ENCODE assay signal across 8 cellular contexts in the genomic region with DNA sequence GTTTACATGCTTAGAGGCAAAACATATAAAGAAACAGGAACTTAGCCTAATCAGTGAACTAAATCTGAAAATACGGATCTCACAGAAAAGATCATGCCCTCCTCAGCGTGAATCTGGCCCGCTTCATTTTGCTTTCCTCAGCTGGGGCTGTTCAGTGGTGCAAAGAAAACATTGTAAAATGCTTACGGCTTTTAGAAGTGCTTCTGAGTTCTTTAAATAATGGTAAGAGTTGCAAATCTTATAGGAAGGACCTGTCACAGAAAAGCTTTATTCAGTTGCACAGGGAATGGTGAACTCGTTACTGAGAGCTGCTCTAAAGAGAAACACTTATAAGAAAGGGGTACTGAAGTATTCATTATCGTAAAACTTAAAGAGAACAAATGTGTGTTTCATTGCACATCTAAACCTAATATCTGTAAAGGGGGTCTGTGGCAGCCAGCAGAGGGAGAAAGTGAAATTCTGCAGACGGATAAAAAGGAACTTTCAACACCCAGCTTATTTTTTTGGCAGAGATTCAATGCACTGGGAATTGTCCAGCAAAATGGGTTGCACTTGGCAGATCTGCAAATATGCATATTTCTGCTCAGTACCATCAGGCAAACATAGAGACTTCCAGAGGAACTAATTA.
DNase-seq lines count a peak whose midpoint lies in the region; ATAC-seq and TF ChIP-seq lines count a peak whose summit lies in the region.

No MANE protein-coding gene starts in this region.

- WGBS in prostate gland: 2% methylated on average over 7 of the region's 7 CpGs

- peak; percentile 53 for ATAC-seq in GM19351 (IDR thresholded peaks at IDR 0.05; ENCODE audit: unreplicated experiment)
- peak; percentile 67 to 74 for ATAC-seq in left cardiac atrium
- no peak for ATAC-seq in T-helper 17 cell

- H3K36me3 Mint-ChIP-seq in T-helper 17 cell (ENCODE audit: low read depth): no peaks in the 10 kb centered on the region

- H3K27me3 ChIP-seq in subcutaneous abdominal adipose tissue (ENCODE audit: control insufficient read depth in 5 of 5, insufficient read depth in 4 of 5, low read length in 5 of 5) (no peaks in the 10 kb centered on the region), prostate gland (replicated peaks; ENCODE audit: insufficient read depth) (no peaks in the 10 kb centered on the region)

- H3K9ac ChIP-seq in subcutaneous abdominal adipose tissue (ENCODE audit: low read length in 5 of 5): peak overlapping the region in 3 of 5 donors; percentile 3 to 35 (median 32)

- no peaks in the 10 kb centered on the region for H3K36me3 ChIP-seq in subcutaneous abdominal adipose tissue (ENCODE audit: control insufficient read depth in 5 of 5, insufficient read depth in 5 of 5, low read length in 5 of 5)
- no peaks in the 10 kb centered on the region for H3K36me3 ChIP-seq in prostate gland

- intact Hi-C loops in left cardiac atrium (cut with DNase I) (no loop called here), prostate gland (cut with DNase I) (no loop called here)

- peaks cover 5% of the 10 kb centered on the region for H3K4me1 Mint-ChIP-seq in T-helper 17 cell

- TF ChIP-seq CTCF in prostate gland (IDR thresholded peaks at IDR 0.05): no peak

- H3K9me3 ChIP-seq in subcutaneous abdominal adipose tissue (ENCODE audit: control insufficient read depth in 5 of 5, low read length in 5 of 5): no peaks in the 10 kb centered on the region
- H3K9me3 ChIP-seq in T-helper 17 cell (ENCODE audit: control insufficient read depth, low read length, poor library complexity, severe bottlenecking): no peaks in the 10 kb centered on the region
- H3K9me3 ChIP-seq in prostate gland: no peaks in the 10 kb centered on the region

- H3K4me3 Mint-ChIP-seq in T-helper 17 cell: no peak overlapping the region

- no peak for TF ChIP-seq POLR2A in prostate gland (IDR thresholded peaks at IDR 0.05)

- peaks cover 5% of the 10 kb centered on the region for H3K27me3 Mint-ChIP-seq in T-helper 17 cell

- H3K27ac Mint-ChIP-seq in T-helper 17 cell: no peak overlapping the region

- peak overlapping the region; percentile 35 to 69 (median 53) for H3K4me3 ChIP-seq in subcutaneous abdominal adipose tissue (ENCODE audit: low read depth in 1 of 5, low read length in 5 of 5)
- H3K4me3 ChIP-seq in prostate gland: no peak overlapping the region

- DNase-seq in NCI-H446 (lab: John Stamatoyannopoulos, UW) (peak; percentile 76 to 92), left cardiac atrium (no peak), T-helper 17 cell (no peak), prostate gland (ENCODE audit: low spot score) (no peak), NCI-H2196 (lab: John Stamatoyannopoulos, UW; ENCODE audit: unreplicated experiment) (no peak), DMS53 treated with DMSO at 0.1 percent for 48 hours (lab: John Stamatoyannopoulos, UW; ENCODE audit: unreplicated experiment) (no peak)

- H3K27ac ChIP-seq in subcutaneous abdominal adipose tissue (ENCODE audit: low read depth, low read length) (no peak overlapping the region), prostate gland (no peak overlapping the region)

- peaks cover 0 to 11% (median 9%) of the 10 kb centered on the region in 5 donors for H3K4me1 ChIP-seq in subcutaneous abdominal adipose tissue (ENCODE audit: control insufficient read depth in 5 of 5, insufficient read depth in 5 of 5, low read length in 5 of 5)
- peaks cover 2% of the 10 kb centered on the region for H3K4me1 ChIP-seq in prostate gland (replicated peaks)

Comparison
In these comparisons a context has a peak if more than half of its experiments do, and no peak if none do; other contexts are left out.
1. DNase-seq: peak in NCI-H446 (2 of 2); none in left cardiac atrium (single experiment), T-helper 17 cell (0 of 3), prostate gland (single experiment), NCI-H2196 (single experiment) and DMS53 treated with DMSO at 0.1 percent for 48 hours (single experiment).
2. H3K4me3 ChIP-seq: peak in subcutaneous abdominal adipose tissue (5 of 5); none in prostate gland (0 of 2).